In the genomic region with DNA sequence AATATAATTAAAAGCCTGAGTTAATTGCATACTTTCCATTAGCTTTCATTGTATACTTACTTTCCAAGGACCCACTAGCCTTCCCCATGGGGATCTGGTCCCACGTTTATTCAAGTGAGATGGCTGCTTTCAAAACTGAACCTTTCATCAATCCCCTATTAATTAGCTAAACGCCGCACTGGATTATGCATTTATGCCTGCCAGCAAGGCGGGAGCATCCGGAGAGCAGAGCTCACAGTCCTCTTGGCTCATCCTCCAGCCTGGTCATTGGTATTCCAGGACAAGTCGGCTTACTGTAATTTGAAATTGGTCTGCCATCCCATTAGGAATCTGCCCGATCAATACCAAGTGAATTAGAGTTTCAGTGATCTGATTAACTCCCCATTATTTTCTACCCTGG, we compare ENCODE assay signal across 27 cellular contexts.
"Had no signal": no experiment of that assay in that cellular context is flagged by ENCODE, and none has a peak within 500 bp of the region (broad histone marks: within the 10 kb centered on the region; RNA-seq: fewer than 3 reads in every experiment).

No MANE protein-coding gene starts in this region.

- H3K4me1 ChIP-seq: adrenal gland, Peyer's patch, SJCRH30 had no signal

- H3K36me3 ChIP-seq: adrenal gland, Peyer's patch, SJCRH30 had no signal

- H3K9me3 ChIP-seq: adrenal gland, Peyer's patch, SJCRH30 had no signal

- ATAC-seq: activated CD8-positive, alpha-beta T cell treated with anti-CD3 and anti-CD28 coated beads, Interleukin-2, amount 10 ng/mL, durations not matched to agents 7 days and 5 days; SK-N-SH treated with all-trans-retinoic acid at 6 μM for 48 hours had no signal

- H3K27ac ChIP-seq: adrenal gland, Peyer's patch, RWPE1, SJCRH30 had no signal

- H3K27me3 ChIP-seq: adrenal gland, Peyer's patch, SJCRH30 had no signal

- H3K4me3 ChIP-seq: adrenal gland, Peyer's patch, SJCRH30 had no signal

- DNase-seq: activated CD4-positive, alpha-beta T cell treated with anti-CD3 and anti-CD28 coated beads for 48 hours; activated CD4-positive, alpha-beta T cell treated with anti-CD3 and anti-CD28 coated beads, Interleukin-2, amount 50 U/mL, for 4 hours; activated CD4-positive, CD25-positive, alpha-beta regulatory T cell treated with anti-CD3 and anti-CD28 coated beads, Interleukin-2, amount 50 U/mL, for 72 hours; activated CD8-positive, alpha-beta memory T cell treated with anti-CD3 and anti-CD28 coated beads, Interleukin-2, amount 50 U/mL, for 48 hours; activated CD8-positive, alpha-beta T cell treated with anti-CD3 and anti-CD28 coated beads, Interleukin-2, amount 10 ng/mL, durations not matched to agents 7 days and 5 days; activated naive CD4-positive, alpha-beta T cell treated with anti-CD3 and anti-CD28 coated beads, Interleukin-2, amount 50 U/mL, for 16 hours; activated naive CD8-positive, alpha-beta T cell treated with anti-CD3 and anti-CD28 coated beads, Interleukin-2, amount 10 ng/mL, durations not matched to agents 7 days and 5 days; activated T-cell treated with anti-CD3 and anti-CD28 coated beads, Interleukin-2, amount 50 U/mL, for 1 hour; adrenal gland; anterior cingulate cortex; cerebellar nuclear complex; Karpas-422; NCI-H1105 treated with DMSO at 0.1 percent for 48 hours; NCI-H1436 treated with DMSO at 0.1 percent for 48 hours; NCI-H2081; NCI-H2171; NCI-H446 treated with DMSO at 0.1 percent for 48 hours; NCI-H524 treated with DMSO at 0.1 percent for 48 hours; NCI-H774; NK-92 treated with Interleukin-12 subunit alpha and Interleukin-12 subunit beta, amount 100 ng/mL, for 24 hours; OCI-M1; Peyer's patch; Right ventricle myocardium superior; SJCRH30; SW 1271 had no signal
